ENCODE assay signal across 23 cellular contexts in genomic region chr5:36590513-36591286, GRCh38. TPM values are rescaled to one million over a fixed set of nuclear protein-coding genes. Genes with fewer than 3 reads are reported as not detected.
DNase-seq lines count a peak whose midpoint lies in the region; ATAC-seq, FAIRE-seq and TF ChIP-seq lines count a peak whose summit lies in the region.
"Had no signal": no experiment of that assay in that cellular context is flagged by ENCODE, and none has a peak within 500 bp of the region (broad histone marks: within the 10 kb centered on the region; RNA-seq: fewer than 3 reads in every experiment).

No MANE protein-coding gene starts in this region.

- H3K9me3 Mint-ChIP-seq in astrocyte (ENCODE audit: unreplicated experiment) = no peaks in the 10 kb centered on the region
- H3K9me3 Mint-ChIP-seq: HFFc6, neural crest cell had no signal

- no peaks in the 10 kb centered on the region for H3K4me1 Mint-ChIP-seq in astrocyte (ENCODE audit: low read depth, unreplicated experiment)

- no peak for FAIRE-seq in astrocyte (lab: Jason Lieb, UNC)
- FAIRE-seq: A549, GM18507, islet of Langerhans had no signal

- 32% methylated on average over 7 of the region's 7 CpGs for WGBS in right cardiac atrium

- no peak for TF ChIP-seq CTCF in astrocyte (IDR thresholded peaks at IDR 0.05; ENCODE audit: insufficient read depth, low read depth, low read length)

- ATAC-seq in right cardiac atrium = peak; percentile 68 to 90
- no peak for ATAC-seq in HG03457 (IDR thresholded peaks at IDR 0.05; ENCODE audit: unreplicated experiment)
- ATAC-seq: A549 had no signal

- no peaks in the 10 kb centered on the region for H4K20me1 ChIP-seq in astrocyte (ENCODE audit: insufficient read depth, low read length)

- H2AFZ ChIP-seq in astrocyte (ENCODE audit: low read depth, low read length) = peak overlapping the region; percentile 35
- H2AFZ ChIP-seq: PC-9 had no signal

- peak; percentile 75 for DNase-seq in NCI-H748 (lab: John Stamatoyannopoulos, UW; ENCODE audit: unreplicated experiment)
- no peak for DNase-seq in NCI-H748 treated with DMSO at 0.1 percent for 48 hours (lab: John Stamatoyannopoulos, UW)
- DNase-seq in astrocyte (ENCODE audit: low read depth) = no peak
- no peak for DNase-seq in right cardiac atrium
- peak; percentile 98 for DNase-seq in smooth muscle cell of the brain vasculature (ENCODE audit: low read depth, low spot score)
- no peak for DNase-seq in HUDEP-2 (lab: John Stamatoyannopoulos, UW; ENCODE audit: unreplicated experiment in 76 of 76)
- no peak for DNase-seq in effector memory CD4-positive, alpha-beta T cell
- DNase-seq: activated naive CD4-positive, alpha-beta T cell; aorta; DND-41; erythroblast; HFFc6; NCI-H187 treated with DMSO at 0.1 percent for 48 hours; NCI-H524 treated with DMSO at 0.1 percent for 48 hours; PC-9; stomach had no signal

- H3K27ac Mint-ChIP-seq in astrocyte (ENCODE audit: unreplicated experiment) = no peak overlapping the region
- H3K27ac Mint-ChIP-seq: CD14-positive monocyte, HFFc6 had no signal

- H3K4me3 ChIP-seq in astrocyte (ENCODE audit: insufficient read depth, low read depth, low read length) (no peak overlapping the region), right cardiac atrium (ENCODE audit: low read length) (no peak overlapping the region)
- no peak overlapping the region for H3K4me3 ChIP-seq in effector memory CD4-positive, alpha-beta T cell (ENCODE audit: insufficient read depth, low read depth, low read length, poor library complexity, severe bottlenecking)
- H3K4me3 ChIP-seq: A549, PC-9, stomach had no signal

- H3K79me2 ChIP-seq in astrocyte (ENCODE audit: insufficient read depth, low read length) = no peaks in the 10 kb centered on the region

- no peaks in the 10 kb centered on the region for H3K4me1 ChIP-seq in astrocyte (ENCODE audit: insufficient read depth, low read length)
- peaks cover 6% of the 10 kb centered on the region for H3K4me1 ChIP-seq in right cardiac atrium (ENCODE audit: control insufficient read depth, insufficient read depth, low read length)
- H3K4me1 ChIP-seq in effector memory CD4-positive, alpha-beta T cell (ENCODE audit: control insufficient read depth, insufficient read depth, low read length, poor library complexity, severe bottlenecking) = no peaks in the 10 kb centered on the region
- H3K4me1 ChIP-seq: A549, stomach had no signal

- H3K36me3 ChIP-seq in astrocyte (ENCODE audit: insufficient read depth, low read length) = no peaks in the 10 kb centered on the region
- no peaks in the 10 kb centered on the region for H3K36me3 ChIP-seq in effector memory CD4-positive, alpha-beta T cell (ENCODE audit: control insufficient read depth, insufficient read depth, low read length)
- H3K36me3 ChIP-seq: stomach had no signal

- no peaks in the 10 kb centered on the region for H3K36me3 Mint-ChIP-seq in astrocyte (ENCODE audit: low read depth, unreplicated experiment)
- H3K36me3 Mint-ChIP-seq: CD14-positive monocyte had no signal

- no peaks in the 10 kb centered on the region for H3K27me3 ChIP-seq in astrocyte (ENCODE audit: insufficient read depth, low read length)
- no peaks in the 10 kb centered on the region for H3K27me3 ChIP-seq in right cardiac atrium (ENCODE audit: control insufficient read depth, insufficient read depth)
- no peaks in the 10 kb centered on the region for H3K27me3 ChIP-seq in effector memory CD4-positive, alpha-beta T cell (replicated peaks; ENCODE audit: control insufficient read depth, insufficient read depth, low read length, poor library complexity, severe bottlenecking)
- H3K27me3 ChIP-seq: stomach had no signal

- H3K4me2 ChIP-seq in astrocyte (ENCODE audit: low read length) = peak overlapping the region; percentile 22
- H3K4me2 ChIP-seq: A549, PC-9 had no signal

- intact Hi-C loops in right cardiac atrium (cut with DNase I) = no loop called here

- H3K27ac ChIP-seq in astrocyte (ENCODE audit: low read depth, low read length) = no peak overlapping the region
- peak overlapping the region; percentile 57 for H3K27ac ChIP-seq in right cardiac atrium (ENCODE audit: low read length)
- no peak overlapping the region for H3K27ac ChIP-seq in effector memory CD4-positive, alpha-beta T cell (ENCODE audit: insufficient read depth, low read length, poor library complexity, severe bottlenecking)
- H3K27ac ChIP-seq: A549, PC-9, stomach had no signal

- no peak overlapping the region for H3K9ac ChIP-seq in astrocyte (ENCODE audit: low read length)

- peaks cover 2% of the 10 kb centered on the region for H3K27me3 Mint-ChIP-seq in astrocyte (ENCODE audit: low read depth, unreplicated experiment)

- no peaks in the 10 kb centered on the region for H3K9me3 ChIP-seq in astrocyte (ENCODE audit: insufficient read depth, low read depth, low read length)
- no peaks in the 10 kb centered on the region for H3K9me3 ChIP-seq in right cardiac atrium (ENCODE audit: control insufficient read depth, low read length)
- no peaks in the 10 kb centered on the region for H3K9me3 ChIP-seq in effector memory CD4-positive, alpha-beta T cell (ENCODE audit: control insufficient read depth, low read length)
- H3K9me3 ChIP-seq: A549, stomach had no signal

- H3K4me3 Mint-ChIP-seq in astrocyte (ENCODE audit: unreplicated experiment) = no peak overlapping the region
- H3K4me3 Mint-ChIP-seq: CD14-positive monocyte, HFFc6, neural crest cell had no signal

RNA-seq across cellular contexts. Expression of gene SLC1A3, which starts 15.7 kb away (rescaled TPM):
- total RNA-seq in astrocyte = 20.9 and 23.8 TPM in 2 replicates
- 10 to 100 TPM; 31.1 to 44.5 (median 35.2) TPM for total RNA-seq in right cardiac atrium
- 21.7 TPM for polyA plus RNA-seq in right cardiac atrium
- total RNA-seq: glomerular endothelial cell had no signal
- polyA plus RNA-seq: A549 had no signal

Comparison
In these comparisons a context has a peak if more than half of its experiments do, and no peak if none do; other contexts are left out.
1. DNase-seq: peak in NCI-H748 (single experiment) and smooth muscle cell of the brain vasculature (single experiment); none in NCI-H748 treated with DMSO at 0.1 percent for 48 hours (single experiment), astrocyte (single experiment), right cardiac atrium (0 of 3), HUDEP-2 (0 of 76) and effector memory CD4-positive, alpha-beta T cell (0 of 3).